ENCODE assay signal across 14 cellular contexts in the genomic region with DNA sequence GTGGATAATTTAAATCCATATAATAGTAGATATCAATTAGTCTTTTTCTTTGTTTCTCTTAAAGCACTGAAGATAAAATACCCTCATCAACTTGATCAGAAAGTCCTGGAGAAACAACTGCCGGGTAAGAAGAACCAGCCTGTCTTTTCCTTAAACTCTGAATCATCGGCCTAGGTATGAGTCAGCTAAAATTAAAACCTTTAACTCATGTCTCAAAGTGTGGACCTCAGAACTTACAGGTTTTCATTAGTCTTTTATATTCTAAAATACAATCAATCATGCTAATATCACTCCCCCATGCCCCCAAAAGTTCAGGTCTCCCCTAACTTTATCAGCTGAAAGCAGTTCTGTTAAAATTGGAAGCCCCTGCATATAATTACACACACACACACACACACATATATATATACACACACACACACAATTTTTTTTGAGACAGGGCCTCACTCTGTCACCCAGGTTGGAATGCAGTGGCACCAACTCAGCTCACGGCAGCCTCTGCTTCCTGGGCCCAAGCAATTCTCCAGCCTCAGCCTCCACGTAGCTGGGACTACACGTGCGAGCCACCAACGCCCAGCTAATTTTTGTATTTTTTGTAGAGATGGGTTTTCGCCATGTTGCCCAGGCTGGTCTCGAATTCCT.
DNase-seq lines count a peak whose midpoint lies in the region; FAIRE-seq and TF ChIP-seq lines count a peak whose summit lies in the region.
"Had no signal": no experiment of that assay in that cellular context is flagged by ENCODE, and none has a peak within 500 bp of the region (broad histone marks: within the 10 kb centered on the region; RNA-seq: fewer than 3 reads in every experiment).

No MANE protein-coding gene starts in this region.

- H3K27me3 ChIP-seq in astrocyte (ENCODE audit: insufficient read depth, low read length): no peaks in the 10 kb centered on the region
- no peaks in the 10 kb centered on the region for H3K27me3 ChIP-seq in left ventricle myocardium inferior (ENCODE audit: low read depth)
- no peaks in the 10 kb centered on the region for H3K27me3 ChIP-seq in mesendoderm (ENCODE audit: insufficient read depth, low read length, poor library complexity)
- H3K27me3 ChIP-seq: upper lobe of right lung had no signal

- H3K4ac ChIP-seq in mesendoderm (ENCODE audit: low read depth, low read length): no peak overlapping the region

- DNase-seq in AG09319 (ENCODE audit: extremely low read depth, low read depth): peak; percentile 38
- peak; percentile 36 for DNase-seq in HS-5 (ENCODE audit: low read depth)
- peak; percentile 76 for DNase-seq in astrocyte (ENCODE audit: low read depth)
- DNase-seq in kidney glomerular epithelial cell (lab: John Stamatoyannopoulos, UW): peak; percentile 55
- DNase-seq in hypothalamus (lab: John Stamatoyannopoulos, UW): no peak
- no peak for DNase-seq in left ventricle myocardium inferior
- DNase-seq in stimulated activated CD4-positive, alpha-beta T cell treated with anti-CD3 and anti-CD28 coated beads, Interleukin-12 subunit alpha, Interleukin-12 subunit beta, amount 100 ng/mL, for 4 hours: no peak
- DNase-seq in mesendoderm: no peak
- DNase-seq: activated CD8-positive, alpha-beta memory T cell treated with anti-CD3 and anti-CD28 coated beads, Interleukin-2, amount 50 U/mL, for 4 hours; effector memory CD4-positive, alpha-beta T cell; NCI-H1092; stimulated activated CD4-positive, alpha-beta T cell treated with anti-CD3 and anti-CD28 coated beads, Interleukin-2, amount 100 ng/mL, for 48 hours; upper lobe of right lung had no signal

- H3K9ac ChIP-seq in astrocyte (ENCODE audit: low read length) (peak overlapping the region; percentile 51), mesendoderm (ENCODE audit: low read length) (no peak overlapping the region)

- H3K4me1 ChIP-seq in astrocyte (ENCODE audit: insufficient read depth, low read length) (peaks cover 5% of the 10 kb centered on the region), left ventricle myocardium inferior (no peaks in the 10 kb centered on the region), mesendoderm (ENCODE audit: control insufficient read depth, low read depth, low read length) (no peaks in the 10 kb centered on the region)
- H3K4me1 ChIP-seq: upper lobe of right lung had no signal

- no peak overlapping the region for H3K4me3 Mint-ChIP-seq in astrocyte (ENCODE audit: unreplicated experiment)
- H3K4me3 Mint-ChIP-seq: memory B cell had no signal

- peak overlapping the region; percentile 19 for H3K4me2 ChIP-seq in astrocyte (ENCODE audit: low read length)
- no peak overlapping the region for H3K4me2 ChIP-seq in mesendoderm (ENCODE audit: low read length)

- H3K23ac ChIP-seq in mesendoderm (ENCODE audit: low read length): no peak overlapping the region

- TF ChIP-seq CTCF in AG09319 (IDR thresholded peaks at IDR 0.05; ENCODE audit: low read depth, low read length) (no peak), astrocyte (IDR thresholded peaks at IDR 0.05; ENCODE audit: insufficient read depth, low read depth, low read length) (no peak), left ventricle myocardium inferior (IDR thresholded peaks at IDR 0.05; ENCODE audit: borderline replicate concordance) (no peak)

- H3K27ac Mint-ChIP-seq in astrocyte (ENCODE audit: unreplicated experiment): peak overlapping the region; percentile 91
- H3K27ac Mint-ChIP-seq: memory B cell had no signal

- H3K9me3 ChIP-seq in astrocyte (ENCODE audit: insufficient read depth, low read depth, low read length): no peaks in the 10 kb centered on the region
- no peaks in the 10 kb centered on the region for H3K9me3 ChIP-seq in left ventricle myocardium inferior (replicated peaks)
- H3K9me3 ChIP-seq: upper lobe of right lung had no signal

- peaks cover 14% of the 10 kb centered on the region for H3K36me3 Mint-ChIP-seq in astrocyte (ENCODE audit: low read depth, unreplicated experiment)

- H4K8ac ChIP-seq in mesendoderm (ENCODE audit: low read depth, low read length): no peak overlapping the region

- no peak overlapping the region for H3K18ac ChIP-seq in mesendoderm (ENCODE audit: low read length)

- no peak overlapping the region for H2AK5ac ChIP-seq in mesendoderm (ENCODE audit: low read length)

- H3K27me3 Mint-ChIP-seq in astrocyte (ENCODE audit: low read depth, unreplicated experiment): no peaks in the 10 kb centered on the region
- H3K27me3 Mint-ChIP-seq: memory B cell had no signal

- no peak overlapping the region for H2BK15ac ChIP-seq in mesendoderm (replicated peaks; ENCODE audit: low read depth)

- H2BK120ac ChIP-seq in mesendoderm (ENCODE audit: low read depth, low read length): no peak overlapping the region

- intact Hi-C loops in left ventricle myocardium inferior (cut with micrococcal nuclease): no loop called here

- FAIRE-seq in astrocyte (lab: Jason Lieb, UNC): no peak

- H3K36me3 ChIP-seq in astrocyte (ENCODE audit: insufficient read depth, low read length): peaks cover 51% of the 10 kb centered on the region
- H3K36me3 ChIP-seq in left ventricle myocardium inferior: peaks cover 99% of the 10 kb centered on the region
- H3K36me3 ChIP-seq in mesendoderm (ENCODE audit: control insufficient read depth, insufficient read depth, low read length): peaks cover 6% of the 10 kb centered on the region

- no peak overlapping the region for H2AFZ ChIP-seq in astrocyte (ENCODE audit: low read depth, low read length)

- H4K5ac ChIP-seq in mesendoderm (ENCODE audit: low read length): no peak overlapping the region

- H3K27ac ChIP-seq in astrocyte (ENCODE audit: low read depth, low read length) (peak overlapping the region; percentile 71), left ventricle myocardium inferior (replicated peaks) (no peak overlapping the region), mesendoderm (ENCODE audit: low read depth, low read length) (no peak overlapping the region)
- H3K27ac ChIP-seq: upper lobe of right lung had no signal

- no peak overlapping the region for H3K56ac ChIP-seq in mesendoderm (ENCODE audit: low read length)

- no peak overlapping the region for H2BK5ac ChIP-seq in mesendoderm (ENCODE audit: low read length)

- no peaks in the 10 kb centered on the region for H3K9me3 Mint-ChIP-seq in astrocyte (ENCODE audit: unreplicated experiment)
- H3K9me3 Mint-ChIP-seq: memory B cell had no signal

- peaks cover 9% of the 10 kb centered on the region for H3K4me1 Mint-ChIP-seq in astrocyte (ENCODE audit: low read depth, unreplicated experiment)
- H3K4me1 Mint-ChIP-seq: memory B cell had no signal

- no peaks in the 10 kb centered on the region for H3K79me1 ChIP-seq in mesendoderm (ENCODE audit: low read length)

- H3K4me3 ChIP-seq in astrocyte (ENCODE audit: insufficient read depth, low read depth, low read length) (no peak overlapping the region), left ventricle myocardium inferior (no peak overlapping the region), mesendoderm (ENCODE audit: low read length) (no peak overlapping the region)
- H3K4me3 ChIP-seq: upper lobe of right lung had no signal

- no CpG with 5 or more reads among the region's 9 CpGs for WGBS in mesendoderm (ENCODE audit: extremely low coverage, insufficient coverage, low lambda C conversion rate)

- no peaks in the 10 kb centered on the region for H3K79me2 ChIP-seq in astrocyte (ENCODE audit: insufficient read depth, low read length)
- H3K79me2 ChIP-seq in mesendoderm (ENCODE audit: control insufficient read depth, insufficient read depth, low read length): no peaks in the 10 kb centered on the region

- no peaks in the 10 kb centered on the region for H4K20me1 ChIP-seq in astrocyte (ENCODE audit: insufficient read depth, low read length)

Comparison
In these comparisons a context has a peak if more than half of its experiments do, and no peak if none do; other contexts are left out.
1. DNase-seq: peak in AG09319 (single experiment), HS-5 (single experiment), astrocyte (single experiment) and kidney glomerular epithelial cell (single experiment); none in hypothalamus (0 of 51), left ventricle myocardium inferior (single experiment), stimulated activated CD4-positive, alpha-beta T cell treated with anti-CD3 and anti-CD28 coated beads, Interleukin-12 subunit alpha, Interleukin-12 subunit beta, amount 100 ng/mL, for 4 hours (single experiment) and mesendoderm (single experiment).